Comparison of ENCODE assay signal across 9 cellular contexts in the genomic region with DNA sequence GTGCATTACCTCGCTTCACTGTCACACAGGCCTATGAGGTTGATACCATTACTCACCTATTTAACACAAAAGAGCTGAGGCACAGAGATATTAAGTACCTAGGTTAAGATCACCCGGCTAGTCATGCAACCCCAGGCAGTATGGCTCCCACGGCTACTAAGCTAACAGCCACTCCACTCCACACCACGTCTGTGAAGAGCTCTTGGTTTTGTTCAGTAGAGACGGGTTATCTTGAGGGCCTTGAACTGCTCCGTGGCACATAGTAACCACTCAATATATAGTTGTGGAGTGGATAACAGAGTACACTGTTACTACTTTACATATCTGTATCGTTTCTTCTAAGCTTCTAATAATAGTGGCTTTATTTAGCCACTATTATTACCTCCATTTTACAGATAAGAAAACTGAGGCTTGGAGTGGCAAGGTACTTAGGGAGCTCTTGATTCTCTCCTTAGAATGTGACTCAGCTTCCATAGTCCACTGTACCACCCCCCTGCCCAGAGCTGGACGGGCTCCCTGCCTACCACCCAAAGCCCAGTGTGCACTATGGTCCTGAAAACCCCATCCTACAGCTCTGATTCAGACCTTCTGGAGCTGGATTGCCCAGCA. TPM values are rescaled to one million over a fixed set of nuclear protein-coding genes. Genes with fewer than 3 reads are reported as not detected.
DNase-seq lines count a peak whose midpoint lies in the region; ATAC-seq and TF ChIP-seq lines count a peak whose summit lies in the region.
"Had no signal": no experiment of that assay in that cellular context is flagged by ENCODE, and none has a peak within 500 bp of the region (broad histone marks: within the 10 kb centered on the region; RNA-seq: fewer than 3 reads in every experiment).

No MANE protein-coding gene starts in this region.

- no peak for ATAC-seq in GM23338
- ATAC-seq in T-cell (replicated peaks in 1 of 4): no peak

- no peak for DNase-seq in GM23338 (ENCODE audit: low spot score)
- no peak for DNase-seq in T-cell
- DNase-seq in foreskin fibroblast: no peak
- no peak for DNase-seq in skeletal muscle cell (ENCODE audit: low read depth)
- no peak for DNase-seq in SHP77 treated with DMSO at 0.1 percent for 48 hours (lab: John Stamatoyannopoulos, UW)
- DNase-seq in superior temporal gyrus (ENCODE audit: extremely low spot score): no peak
- no peak for DNase-seq in HK-2 (ENCODE audit: unreplicated experiment)
- no peak for DNase-seq in NCI-H446 treated with DMSO at 0.1 percent for 48 hours (lab: John Stamatoyannopoulos, UW)
- DNase-seq: GOT3 had no signal

- no peaks in the 10 kb centered on the region; the same call in 2 of the 3 replicates for H3K9me3 Mint-ChIP-seq in GM23338
- H3K9me3 Mint-ChIP-seq in T-cell: no peaks in the 10 kb centered on the region

- CTCF ChIA-PET in T-cell (lab: Charles Lee): interaction anchor here (0.6 to 0.9 kb wide), 2 partner anchors 12 to 75 kb away, joined by 3 to 4 read pairs; no protein-coding TSS in a partner anchor

- peak overlapping the region; percentile 88 for H3K4me2 ChIP-seq in GM23338

- H3K4me1 ChIP-seq in GM23338 (ENCODE audit: insufficient read depth): peaks cover 18% of the 10 kb centered on the region

- H2AFZ ChIP-seq in GM23338: peak overlapping the region; percentile 96

- peaks cover 3% of the 10 kb centered on the region; the same call in 1 of the 2 replicates for H3F3A ChIP-seq in GM23338 (replicated peaks; ENCODE audit: low read depth)

- peaks cover 20% of the 10 kb centered on the region for H3K79me2 ChIP-seq in GM23338 (replicated peaks; ENCODE audit: insufficient read depth)

- peak overlapping the region; percentile 83 for H3K4me3 Mint-ChIP-seq in GM23338
- peak overlapping the region; percentile 84 to 86 (median 86) for H3K4me3 Mint-ChIP-seq in T-cell

- H3K4me1 Mint-ChIP-seq in GM23338 (peaks cover 26% of the 10 kb centered on the region), T-cell (peaks cover 33 to 39% (median 38%) of the 10 kb centered on the region in 3 donors)

- H3K4me3 ChIP-seq in GM23338: peak overlapping the region; percentile 86
- H3K4me3 ChIP-seq in foreskin fibroblast (ENCODE audit: low read depth in 1 of 2, low read length in 2 of 2): peak overlapping the region; percentile 57 to 70
- H3K4me3 ChIP-seq in skeletal muscle cell (ENCODE audit: low read depth, low read length): peak overlapping the region; percentile 72

- H3K9me2 ChIP-seq in GM23338 (ENCODE audit: insufficient read depth): no peaks in the 10 kb centered on the region

- peaks cover 27% of the 10 kb centered on the region for H3K27me3 Mint-ChIP-seq in GM23338 (ENCODE audit: insufficient read depth, low read depth, poor library complexity)
- H3K27me3 Mint-ChIP-seq in T-cell: no peaks in the 10 kb centered on the region

- H3K27me3 ChIP-seq in GM23338 (ENCODE audit: insufficient read depth): no peaks in the 10 kb centered on the region

- peak overlapping the region; percentile 62; the same call in 1 of the 2 replicates for H3K27ac Mint-ChIP-seq in GM23338
- peak overlapping the region; percentile 73 to 76 for H3K27ac Mint-ChIP-seq in T-cell

- H3K27ac ChIP-seq in GM23338 (ENCODE audit: low read depth): no peak overlapping the region

- H3K36me3 Mint-ChIP-seq in GM23338 (ENCODE audit: low read depth): no peaks in the 10 kb centered on the region
- no peaks in the 10 kb centered on the region for H3K36me3 Mint-ChIP-seq in T-cell

- H3K36me3 ChIP-seq in GM23338 (ENCODE audit: insufficient read depth): no peaks in the 10 kb centered on the region

- POLR2A ChIA-PET in T-cell (lab: Charles Lee): no interaction called here

- H4K20me1 ChIP-seq in GM23338 (replicated peaks; ENCODE audit: insufficient read depth): no peaks in the 10 kb centered on the region; the same call in 1 of the 2 replicates

- TF ChIP-seq CTCF in GM23338 (conservative IDR thresholded peaks at IDR 0.05; ENCODE audit: low read depth in 2 of 2) (no peak), foreskin fibroblast (IDR thresholded peaks at IDR 0.05; ENCODE audit: low read depth, low read length) (no peak)

TF ChIP-seq in GM23338, 12 proteins besides CTCF, POLR2A, EP300 and RAD21:
- no peak for TF ChIP-seq CREB1 (CRISPR knock-in tag; IDR thresholded peaks at IDR 0.05; ENCODE audit: low read depth)
- TF ChIP-seq, protein P1, sequence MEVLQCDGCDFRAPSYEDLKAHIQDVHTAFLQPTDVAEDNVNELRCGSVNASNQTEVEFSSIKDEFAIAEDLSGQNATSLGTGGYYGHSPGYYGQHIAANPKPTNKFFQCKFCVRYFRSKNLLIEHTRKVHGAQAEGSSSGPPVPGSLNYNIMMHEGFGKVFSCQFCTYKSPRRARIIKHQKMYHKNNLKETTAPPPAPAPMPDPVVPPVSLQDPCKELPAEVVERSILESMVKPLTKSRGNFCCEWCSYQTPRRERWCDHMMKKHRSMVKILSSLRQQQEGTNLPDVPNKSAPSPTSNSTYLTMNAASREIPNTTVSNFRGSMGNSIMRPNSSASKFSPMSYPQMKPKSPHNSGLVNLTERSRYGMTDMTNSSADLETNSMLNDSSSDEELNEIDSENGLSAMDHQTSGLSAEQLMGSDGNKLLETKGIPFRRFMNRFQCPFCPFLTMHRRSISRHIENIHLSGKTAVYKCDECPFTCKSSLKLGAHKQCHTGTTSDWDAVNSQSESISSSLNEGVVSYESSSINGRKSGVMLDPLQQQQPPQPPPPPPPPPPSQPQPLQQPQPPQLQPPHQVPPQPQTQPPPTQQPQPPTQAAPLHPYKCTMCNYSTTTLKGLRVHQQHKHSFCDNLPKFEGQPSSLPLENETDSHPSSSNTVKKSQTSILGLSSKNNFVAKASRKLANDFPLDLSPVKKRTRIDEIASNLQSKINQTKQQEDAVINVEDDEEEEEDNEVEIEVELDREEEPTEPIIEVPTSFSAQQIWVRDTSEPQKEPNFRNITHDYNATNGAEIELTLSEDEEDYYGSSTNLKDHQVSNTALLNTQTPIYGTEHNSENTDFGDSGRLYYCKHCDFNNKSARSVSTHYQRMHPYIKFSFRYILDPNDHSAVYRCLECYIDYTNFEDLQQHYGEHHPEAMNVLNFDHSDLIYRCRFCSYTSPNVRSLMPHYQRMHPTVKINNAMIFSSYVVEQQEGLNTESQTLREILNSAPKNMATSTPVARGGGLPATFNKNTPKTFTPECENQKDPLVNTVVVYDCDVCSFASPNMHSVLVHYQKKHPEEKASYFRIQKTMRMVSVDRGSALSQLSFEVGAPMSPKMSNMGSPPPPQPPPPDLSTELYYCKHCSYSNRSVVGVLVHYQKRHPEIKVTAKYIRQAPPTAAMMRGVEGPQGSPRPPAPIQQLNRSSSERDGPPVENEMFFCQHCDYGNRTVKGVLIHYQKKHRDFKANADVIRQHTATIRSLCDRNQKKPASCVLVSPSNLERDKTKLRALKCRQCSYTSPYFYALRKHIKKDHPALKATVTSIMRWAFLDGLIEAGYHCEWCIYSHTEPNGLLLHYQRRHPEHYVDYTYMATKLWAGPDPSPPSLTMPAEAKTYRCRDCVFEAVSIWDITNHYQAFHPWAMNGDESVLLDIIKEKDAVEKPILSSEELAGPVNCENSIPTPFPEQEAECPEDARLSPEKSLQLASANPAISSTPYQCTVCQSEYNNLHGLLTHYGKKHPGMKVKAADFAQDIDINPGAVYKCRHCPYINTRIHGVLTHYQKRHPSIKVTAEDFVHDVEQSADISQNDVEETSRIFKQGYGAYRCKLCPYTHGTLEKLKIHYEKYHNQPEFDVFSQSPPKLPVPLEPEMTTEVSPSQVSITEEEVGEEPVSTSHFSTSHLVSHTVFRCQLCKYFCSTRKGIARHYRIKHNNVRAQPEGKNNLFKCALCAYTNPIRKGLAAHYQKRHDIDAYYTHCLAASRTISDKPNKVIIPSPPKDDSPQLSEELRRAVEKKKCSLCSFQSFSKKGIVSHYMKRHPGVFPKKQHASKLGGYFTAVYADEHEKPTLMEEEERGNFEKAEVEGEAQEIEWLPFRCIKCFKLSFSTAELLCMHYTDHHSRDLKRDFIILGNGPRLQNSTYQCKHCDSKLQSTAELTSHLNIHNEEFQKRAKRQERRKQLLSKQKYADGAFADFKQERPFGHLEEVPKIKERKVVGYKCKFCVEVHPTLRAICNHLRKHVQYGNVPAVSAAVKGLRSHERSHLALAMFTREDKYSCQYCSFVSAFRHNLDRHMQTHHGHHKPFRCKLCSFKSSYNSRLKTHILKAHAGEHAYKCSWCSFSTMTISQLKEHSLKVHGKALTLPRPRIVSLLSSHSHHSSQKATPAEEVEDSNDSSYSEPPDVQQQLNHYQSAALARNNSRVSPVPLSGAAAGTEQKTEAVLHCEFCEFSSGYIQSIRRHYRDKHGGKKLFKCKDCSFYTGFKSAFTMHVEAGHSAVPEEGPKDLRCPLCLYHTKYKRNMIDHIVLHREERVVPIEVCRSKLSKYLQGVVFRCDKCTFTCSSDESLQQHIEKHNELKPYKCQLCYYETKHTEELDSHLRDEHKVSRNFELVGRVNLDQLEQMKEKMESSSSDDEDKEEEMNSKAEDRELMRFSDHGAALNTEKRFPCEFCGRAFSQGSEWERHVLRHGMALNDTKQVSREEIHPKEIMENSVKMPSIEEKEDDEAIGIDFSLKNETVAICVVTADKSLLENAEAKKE (CRISPR knock-in tag; IDR thresholded peaks at IDR 0.05): no peak
- TF ChIP-seq STAT1 (IDR thresholded peaks at IDR 0.05; ENCODE audit: unreplicated experiment): no peak
- no peak for TF ChIP-seq POLR2AphosphoS5 (IDR thresholded peaks at IDR 0.05; ENCODE audit: low read depth)
- no peak for TF ChIP-seq EZH2phosphoT487 (IDR thresholded peaks at IDR 0.05; ENCODE audit: unreplicated experiment)
- TF ChIP-seq JUNB (IDR thresholded peaks at IDR 0.05; ENCODE audit: unreplicated experiment): no peak
- no peak for TF ChIP-seq ZNF114 (CRISPR knock-in tag; IDR thresholded peaks at IDR 0.05)

RNA-seq across cellular contexts. Expression of gene CORO2A, which starts 1.0 kb away (rescaled TPM):
- total RNA-seq in GM23338 (2014; rRNA removed; shearing (Covaris generic)): 26.9 and 27.6 TPM in 2 replicates
- 12.9 TPM in 2 replicates for polyA plus RNA-seq in GM23338 (2016; fragmentation: Nextera tagmentation; extraction: Ambion mirVana)
- total RNA-seq in T-cell: 10 to 100 TPM in 4 of 5 donors, 1 to 10 TPM in 1; 9.1 to 12.4 (median 10.8) TPM
